8 cellular contexts compared by ENCODE assay signal in genomic region chr1:16206547-16207317, GRCh38. TPM values are rescaled to one million over a fixed set of nuclear protein-coding genes. Genes with fewer than 3 reads are reported as not detected.
DNase-seq lines count a peak whose midpoint lies in the region; ATAC-seq and TF ChIP-seq lines count a peak whose summit lies in the region.

No MANE protein-coding gene starts in this region.

- H3K9ac ChIP-seq in IMR-90 (ENCODE audit: low read depth, low read length) = peak overlapping the region; percentile 80
- H3K9ac ChIP-seq in OCI-LY3 (ENCODE audit: low read length) = peak overlapping the region; percentile 76
- H3K9ac ChIP-seq in muscle layer of colon (ENCODE audit: low read length) = no peak overlapping the region

- H3K9me3 ChIP-seq in IMR-90 (ENCODE audit: control insufficient read depth, insufficient read depth, low read length) = no peaks in the 10 kb centered on the region
- H3K9me3 ChIP-seq in OCI-LY3 (ENCODE audit: insufficient read depth, low read length) = no peaks in the 10 kb centered on the region
- no peaks in the 10 kb centered on the region for H3K9me3 ChIP-seq in esophagus (ENCODE audit: control insufficient read depth in 2 of 2, insufficient read depth in 1 of 2, low read depth in 1 of 2, low read length in 1 of 2)
- H3K9me3 ChIP-seq in muscle layer of colon (ENCODE audit: low read length) = no peaks in the 10 kb centered on the region

- H4K20me1 ChIP-seq in IMR-90 (ENCODE audit: insufficient read depth, low read length) (no peaks in the 10 kb centered on the region; the same call in 1 of the 2 replicates), OCI-LY3 (ENCODE audit: insufficient read depth, low read length) (no peaks in the 10 kb centered on the region)

- H3K27me3 ChIP-seq in IMR-90 (ENCODE audit: control insufficient read depth, insufficient read depth, low read length) (no peaks in the 10 kb centered on the region), OCI-LY3 (ENCODE audit: low read depth, low read length) (no peaks in the 10 kb centered on the region), esophagus (ENCODE audit: control insufficient read depth in 1 of 2, insufficient read depth in 2 of 2, low read length in 2 of 2) (no peaks in the 10 kb centered on the region), muscle layer of colon (ENCODE audit: control insufficient read depth in 1 of 2, insufficient read depth in 2 of 2, low read length in 2 of 2) (no peaks in the 10 kb centered on the region)

- intact Hi-C loops in IMR-90 (cut with micrococcal nuclease) = loop anchor here (5.0 kb wide), 2 partner anchors 36 to 161 kb away; partner anchors contain the start of gene SZRD1

- TF ChIP-seq CTCF in IMR-90 (conservative IDR thresholded peaks at IDR 0.05; ENCODE audit: low read depth, low read length) = 0 out of 2 replicates have a peak, but pooled peaks have one; percentile 0
- TF ChIP-seq CTCF in OCI-LY3 (IDR thresholded peaks at IDR 0.05; ENCODE audit: low read depth, low read length) = no peak

- BruUV-seq in IMR-90 (replicated peaks; lab: Mats Ljungman, UMichigan) = no TSS peak

- H3K4me1 ChIP-seq in IMR-90 (ENCODE audit: control insufficient read depth, insufficient read depth, low read length) (peaks cover 9% of the 10 kb centered on the region), OCI-LY3 (ENCODE audit: low read length) (peaks cover 8% of the 10 kb centered on the region; the same call in 1 of the 2 replicates), esophagus (ENCODE audit: control insufficient read depth in 2 of 2, insufficient read depth in 2 of 2, low read length in 1 of 2) (peaks cover 3 to 39% of the 10 kb centered on the region in 2 donors), muscle layer of colon (ENCODE audit: insufficient read depth, low read length) (peaks cover 5% of the 10 kb centered on the region)

- peak; percentile 95 for DNase-seq in D341Med (ENCODE audit: low spot score)
- peak; percentile 98 for DNase-seq in IMR-90
- DNase-seq in activated T-cell treated with anti-CD3 and anti-CD28 coated beads for 48 hours (ENCODE audit: low read depth) = peak; percentile 92
- DNase-seq in stimulated activated CD8-positive, alpha-beta memory T cell treated with anti-CD3 and anti-CD28 coated beads, Interleukin-4, amount 100 ng/mL, for 48 hours = peak; percentile 95

- in situ Hi-C loops in IMR-90 (cut with MboI; ENCODE audit: low sequenced_read_pairs) = no loop called here

- no peak overlapping the region for H2BK15ac ChIP-seq in IMR-90 (ENCODE audit: low read depth, low read length)

- H3K14ac ChIP-seq in IMR-90 (replicated peaks; ENCODE audit: low read depth, low read length) = peak overlapping the region; percentile 80

- H3K27ac ChIP-seq in IMR-90 (ENCODE audit: insufficient read depth, low read length) = peak overlapping the region; percentile 76
- peak overlapping the region; percentile 72 for H3K27ac ChIP-seq in OCI-LY3 (ENCODE audit: low read length)
- peak overlapping the region; percentile 97 to 98 for H3K27ac ChIP-seq in esophagus (ENCODE audit: low read depth in 2 of 2, low read length in 1 of 2)
- peak overlapping the region; percentile 66 for H3K27ac ChIP-seq in muscle layer of colon (ENCODE audit: low read depth, low read length)

- H2AK9ac ChIP-seq in IMR-90 (replicated peaks; ENCODE audit: low read depth, low read length, poor library complexity) = peak overlapping the region; percentile 92

- peak overlapping the region; percentile 77 for H2BK5ac ChIP-seq in IMR-90 (ENCODE audit: low read depth, low read length, poor library complexity, severe bottlenecking)

- H3K79me1 ChIP-seq in IMR-90 (ENCODE audit: low read depth in 1 of 2, low read length in 2 of 2) = peaks cover 7 to 21% of the 10 kb centered on the region in 2 experiments; a peak in 3 of 4 replicates

- H4K5ac ChIP-seq in IMR-90 (ENCODE audit: low read depth, low read length) = peak overlapping the region; percentile 79

- H2BK120ac ChIP-seq in IMR-90 (ENCODE audit: low read depth, low read length) = 0 out of 2 replicates have a peak overlapping the region, but pooled peaks have one; percentile 21

- H4K91ac ChIP-seq in IMR-90 (ENCODE audit: insufficient read depth, low read depth, low read length) = peak overlapping the region; percentile 65

- H4K8ac ChIP-seq in IMR-90 (ENCODE audit: low read depth in 2 of 2, low read length in 2 of 2) = peak overlapping the region; percentile 96

- 0% methylated on average over 40 of the region's 87 CpGs; no CpG with 5 or more reads in 1 of the 2 experiments for WGBS in IMR-90 (ENCODE audit: extremely low coverage in 2 of 2, insufficient read length in 1 of 2), 2 experiments
- 1% methylated on average over 68 to 87 of the region's 87 CpGs for WGBS in esophagus, 2 donors

- no peaks in the 10 kb centered on the region for H3K79me2 ChIP-seq in OCI-LY3 (ENCODE audit: low read length)

- H3K4me2 ChIP-seq in IMR-90 (ENCODE audit: low read depth, low read length) (peak overlapping the region; percentile 83), OCI-LY3 (ENCODE audit: low read length) (peak overlapping the region; percentile 80)

- H3K36me3 ChIP-seq in IMR-90 (ENCODE audit: control insufficient read depth, insufficient read depth, low read length) = no peaks in the 10 kb centered on the region; the same call in none of the 2 replicates
- H3K36me3 ChIP-seq in OCI-LY3 (replicated peaks; ENCODE audit: low read depth, low read length) = no peaks in the 10 kb centered on the region
- peaks cover 0 to 7% of the 10 kb centered on the region in 2 donors for H3K36me3 ChIP-seq in esophagus (ENCODE audit: control insufficient read depth in 2 of 2, insufficient read depth in 2 of 2, low read length in 1 of 2)
- H3K36me3 ChIP-seq in muscle layer of colon (ENCODE audit: insufficient read depth, low read length) = no peaks in the 10 kb centered on the region

- peak; percentile 58 for ATAC-seq in GM21526 (IDR thresholded peaks at IDR 0.05; ENCODE audit: low FRiP score, unreplicated experiment)
- ATAC-seq in IMR-90 (ENCODE audit: low read depth) = peak; percentile 97

- TF ChIP-seq POLR2A in IMR-90 (IDR thresholded peaks at IDR 0.05; ENCODE audit: low read depth, low read length) = peak; percentile 89

- H3K9me1 ChIP-seq in IMR-90 (ENCODE audit: insufficient read depth, low read length) = peaks cover 6% of the 10 kb centered on the region; the same call in 1 of the 2 replicates

- peak overlapping the region; percentile 91 for H3K56ac ChIP-seq in IMR-90 (ENCODE audit: extremely low read depth, insufficient read depth, low read length)

- H2BK20ac ChIP-seq in IMR-90 (ENCODE audit: low read depth, low read length) = no peak overlapping the region

- CTCF ChIA-PET in IMR-90 (lab: Yijun Ruan, JAX) = interaction anchor here (0.5 kb wide), 1 partner anchor 73 kb away, joined by 3 read pairs; no protein-coding TSS in a partner anchor

- dilution Hi-C loops in IMR-90 (cut with HindIII; ENCODE audit: low sequenced_read_pairs, unreplicated experiment) = no loop called here

- POLR2A ChIA-PET in IMR-90 (lab: Charles Lee; ENCODE audit: unreplicated experiment) = interaction anchor here (0.6 to 0.7 kb wide), 3 partner anchors 11 to 411 kb away, joined by 3 read pairs; no protein-coding TSS in a partner anchor

- peak overlapping the region; percentile 68 for H3K18ac ChIP-seq in IMR-90 (ENCODE audit: low read depth, low read length)

- TF ChIP-seq RAD21 in IMR-90 (IDR thresholded peaks at IDR 0.05; ENCODE audit: low read length) = no peak

- H2AFZ ChIP-seq in IMR-90 (replicated peaks; ENCODE audit: low read length, poor library complexity) (peak overlapping the region; percentile 83), OCI-LY3 (ENCODE audit: low read depth, low read length) (peak overlapping the region; percentile 75; the same call in 1 of the 2 replicates)

- peak overlapping the region; percentile 84 for H3K4ac ChIP-seq in IMR-90 (ENCODE audit: low read depth, low read length)

- peak overlapping the region; percentile 92 for H3K23ac ChIP-seq in IMR-90 (ENCODE audit: low read depth, low read length)

- H2AK5ac ChIP-seq in IMR-90 (ENCODE audit: low read depth, low read length) = peak overlapping the region; percentile 86

- peak overlapping the region; percentile 32 for H3K4me3 ChIP-seq in IMR-90 (ENCODE audit: insufficient read depth, low read depth, low read length)
- peak overlapping the region; percentile 87 for H3K4me3 ChIP-seq in OCI-LY3 (ENCODE audit: low read length)
- H3K4me3 ChIP-seq in esophagus (ENCODE audit: low read depth in 1 of 2, low read length in 2 of 2) = peak overlapping the region; percentile 43 to 45
- peak overlapping the region; percentile 43 to 68 for H3K4me3 ChIP-seq in muscle layer of colon (ENCODE audit: low read depth in 1 of 2, low read length in 2 of 2)

TF ChIP-seq in IMR-90, 13 proteins besides CTCF, POLR2A, EP300 and RAD21:
- no peak for TF ChIP-seq BHLHE40 (IDR thresholded peaks at IDR 0.05; ENCODE audit: low read depth, low read length)
- peak; percentile 64 for TF ChIP-seq MAZ (IDR thresholded peaks at IDR 0.05; ENCODE audit: borderline replicate concordance, low read depth, low read length)
- no peak for TF ChIP-seq RFX5 (IDR thresholded peaks at IDR 0.05; ENCODE audit: low read depth, low read length)
- TF ChIP-seq USF2 (IDR thresholded peaks at IDR 0.05; ENCODE audit: low read depth, low read length) = no peak
- TF ChIP-seq MXI1 (IDR thresholded peaks at IDR 0.05; ENCODE audit: borderline replicate concordance, low read depth, low read length) = peak; percentile 59; the same call in 1 of the 2 replicates
TF ChIP-seq in IMR-90: peak in this region for 2.

RNA-seq across cellular contexts. Expression of gene ARHGEF19, which starts 5.7 kb away (rescaled TPM):
- total RNA-seq in IMR-90 (2012; rRNA removed) = 3.3 and 4.5 TPM in 2 replicates
- 16.8 and 17.2 TPM in 2 replicates for polyA plus RNA-seq in IMR-90 (2012; rRNA removed)
- polyA plus RNA-seq in IMR-90 (2012; cell fraction: cytosol; rRNA removed) = 13.6 and 18.3 TPM in 2 replicates
- 34.8 and 65.2 TPM in 2 replicates for polyA plus RNA-seq in IMR-90 (2012; cell fraction: nucleus; rRNA removed; ENCODE audit: low replicate concordance)
- 10 to 100 TPM; 20.1 to 31.1 TPM for polyA plus RNA-seq in esophagus

RNA-seq across cellular contexts. Expression of gene CPLANE2, which starts 30.3 kb away (rescaled TPM):
- 3.2 and 3.3 TPM in 2 replicates for total RNA-seq in IMR-90 (2012; rRNA removed)
- polyA plus RNA-seq in IMR-90 (2012; rRNA removed) = 5.8 and 7.5 TPM in 2 replicates
- polyA plus RNA-seq in IMR-90 (2012; cell fraction: cytosol; rRNA removed) = 3.2 and 10.3 TPM in 2 replicates
- 3.8 and 21.9 TPM in 2 replicates for polyA plus RNA-seq in IMR-90 (2012; cell fraction: nucleus; rRNA removed; ENCODE audit: low replicate concordance)
- 1 to 10 TPM; 3.2 to 4.1 TPM for polyA plus RNA-seq in esophagus

RNA-seq across cellular contexts. Expression of gene EPHA2, which starts 50.9 kb away (rescaled TPM):
- total RNA-seq in IMR-90 (2012; rRNA removed) = 22.5 and 24.0 TPM in 2 replicates
- polyA plus RNA-seq in IMR-90 (2012; rRNA removed) = 72.6 and 82.5 TPM in 2 replicates
- polyA plus RNA-seq in IMR-90 (2012; cell fraction: cytosol; rRNA removed) = 65.8 and 89.5 TPM in 2 replicates
- polyA plus RNA-seq in IMR-90 (2012; cell fraction: nucleus; rRNA removed; ENCODE audit: low replicate concordance) = 96.5 and 215 TPM in 2 replicates
- 100 to 1,000 TPM; 111 to 133 TPM for polyA plus RNA-seq in esophagus

Comparison
In these comparisons a context has a peak if more than half of its experiments do, and no peak if none do; other contexts are left out.
1. Peak in every context shown above with its lines: DNase-seq, ATAC-seq, H3K4me3 ChIP-seq and H3K27ac ChIP-seq.
2. H3K4me3 ChIP-seq: peak in every context shown above with its lines; median percentile 87 in OCI-LY3; 56 in muscle layer of colon; 44 in esophagus; 32 in IMR-90.